ENCODE assay signal across 28 cellular contexts in genomic region chr15:34361278-34361677, GRCh38. TPM values are rescaled to one million over a fixed set of nuclear protein-coding genes. Genes with fewer than 3 reads are reported as not detected.
"Had no signal": no experiment of that assay in that cellular context is flagged by ENCODE, and none has a peak within 500 bp of the region (broad histone marks: within the 10 kb centered on the region; RNA-seq: fewer than 3 reads in every experiment).

No MANE protein-coding gene starts in this region.

- H3K27ac Mint-ChIP-seq: activated CD4-positive, alpha-beta memory T cell treated with anti-CD3 and anti-CD28 coated beads for 36 hours; memory B cell; progenitor cell of endocrine pancreas; stimulated activated naive B cell treated with anti-CD40 and anti-IgM and Interleukin-4, amounts not matched to agents 10 μg/mL and 1 μg/mL and 100 μg/mL, for 72 hours had no signal

- H3K9me3 Mint-ChIP-seq: activated CD4-positive, alpha-beta memory T cell treated with anti-CD3 and anti-CD28 coated beads for 36 hours; activated naive CD4-positive, alpha-beta T cell treated with anti-CD3 and anti-CD28 coated beads, Interleukin-2, amount 50 U/mL, for 72 hours; memory B cell; naive B cell; neural crest cell; stimulated activated naive B cell treated with anti-CD40 and anti-IgM and Interleukin-4, amounts not matched to agents 10 μg/mL and 1 μg/mL and 100 μg/mL, for 72 hours had no signal

- H3K4me3 ChIP-seq: ascending aorta, colonic mucosa, heart left ventricle, testis had no signal

- H3K4me3 Mint-ChIP-seq: activated CD4-positive, alpha-beta memory T cell treated with anti-CD3 and anti-CD28 coated beads for 36 hours; memory B cell; neural crest cell; stimulated activated naive B cell treated with anti-CD40 and anti-IgM and Interleukin-4, amounts not matched to agents 10 μg/mL and 1 μg/mL and 100 μg/mL, for 72 hours had no signal

- H3K27me3 ChIP-seq: ascending aorta, brain microvascular endothelial cell, colonic mucosa, heart left ventricle, testis had no signal

- H3K27me3 Mint-ChIP-seq: activated CD4-positive, alpha-beta memory T cell treated with anti-CD3 and anti-CD28 coated beads for 36 hours; memory B cell; naive B cell; progenitor cell of endocrine pancreas; stimulated activated naive B cell treated with anti-CD40 and anti-IgM and Interleukin-4, amounts not matched to agents 10 μg/mL and 1 μg/mL and 100 μg/mL, for 72 hours had no signal

- ATAC-seq: activated naive CD4-positive, alpha-beta T cell treated with anti-CD3 and anti-CD28 coated beads, Interleukin-2, amount 50 U/mL, for 72 hours; heart left ventricle; left colon; stimulated activated naive B cell treated with anti-CD40 and anti-IgM and Interleukin-4, amounts not matched to agents 10 μg/mL and 1 μg/mL and 100 μg/mL, for 72 hours had no signal

- DNase-seq: activated CD4-positive, alpha-beta memory T cell treated with anti-CD3 and anti-CD28 coated beads for 36 hours; activated CD4-positive, alpha-beta T cell treated with anti-CD3 and anti-CD28 coated beads for 48 hours; activated CD4-positive, CD25-positive, alpha-beta regulatory T cell; activated T-cell treated with anti-CD3 and anti-CD28 coated beads for 4 hours; brain microvascular endothelial cell; central memory CD4-positive, alpha-beta T cell; colonic mucosa; heart left ventricle; islet precursor cell; left colon; naive B cell; retina; stimulated activated CD4-positive, alpha-beta T cell treated with anti-CD3 and anti-CD28 coated beads, Interleukin-2, amount 100 ng/mL, for 48 hours; stimulated activated CD8-positive, alpha-beta memory T cell treated with anti-CD3 and anti-CD28 coated beads, Interleukin-4, amount 100 ng/mL, for 48 hours; stimulated activated naive B cell treated with anti-CD40 and anti-IgM and Interleukin-4, amounts not matched to agents 10 μg/mL and 1 μg/mL and 100 μg/mL, for 72 hours; testis had no signal

- H3K9me3 ChIP-seq: ascending aorta, colonic mucosa, heart left ventricle, testis had no signal

- H3K27ac ChIP-seq: ascending aorta, brain microvascular endothelial cell, heart left ventricle, testis had no signal

RNA-seq across cellular contexts. Expression of gene NUTM1, which starts 18.2 kb away (rescaled TPM):
- total RNA-seq: activated CD4-positive, alpha-beta memory T cell treated with anti-CD3 and anti-CD28 coated beads for 36 hours; activated naive CD4-positive, alpha-beta T cell treated with anti-CD3 and anti-CD28 coated beads, Interleukin-2, amount 50 U/mL, for 72 hours; ascending aorta; colonic mucosa; fibroblast of villous mesenchyme; heart left ventricle; left colon; lower leg skin; mononuclear cell; neural crest cell; osteocyte; progenitor cell of endocrine pancreas; T-helper 1 cell treated with Interleukin-12 subunit alpha and Interleukin-12 subunit beta and Interleukin-4 antibody, amounts not matched to agents 30 ng/mL and 1 ng/mL, for 36 hours; ureter had no signal
- polyA plus RNA-seq: adipose tissue, heart left ventricle had no signal
